ENCODE assay signal across 15 cellular contexts in genomic region chr6:149830731-149831379, GRCh38. TPM values are rescaled to one million over a fixed set of nuclear protein-coding genes. Genes with fewer than 3 reads are reported as not detected.
A peak's percentile ranks its signal among the peaks of the same experiment; 100 is the strongest.
DNase-seq lines count a peak whose midpoint lies in the region; ATAC-seq and TF ChIP-seq lines count a peak whose summit lies in the region.
"Had no signal": no experiment of that assay in that cellular context is flagged by ENCODE, and none has a peak within 500 bp of the region (broad histone marks: within the 10 kb centered on the region; RNA-seq: fewer than 3 reads in every experiment).

No MANE protein-coding gene starts in this region.

- no peak for TF ChIP-seq CTCF in brain microvascular endothelial cell (IDR thresholded peaks at IDR 0.05; ENCODE audit: low read depth, low read length, missing control alignments)

- peak; percentile 5 for DNase-seq in NCI-H2171 treated with DMSO at 0.1 percent for 48 hours (lab: John Stamatoyannopoulos, UW)
- no peak for DNase-seq in NCI-H2171 (lab: John Stamatoyannopoulos, UW)
- peak; percentile 47 for DNase-seq in brain microvascular endothelial cell
- peak; percentile 51 for DNase-seq in medulla oblongata (ENCODE audit: extremely low spot score)
- DNase-seq in activated CD4-positive, alpha-beta T cell treated with anti-CD3 and anti-CD28 coated beads, Interleukin-2, amount 10 ng/mL, durations not matched to agents 7 days and 5 days = no peak
- DNase-seq in mucosa of gallbladder (ENCODE audit: low spot score) = no peak
- DNase-seq: activated CD8-positive, alpha-beta memory T cell treated with anti-CD3 and anti-CD28 coated beads, Interleukin-2, amount 50 U/mL, for 4 hours; activated naive CD8-positive, alpha-beta T cell treated with anti-CD3 and anti-CD28 coated beads for 36 hours; glutamatergic neuron; left cardiac atrium; naive thymus-derived CD8-positive, alpha-beta T cell had no signal

- in situ Hi-C loops in brain microvascular endothelial cell (cut with HindIII; ENCODE audit: low pct_ligation_motif_present, low sequenced_read_pairs) = no loop called here

- no peak overlapping the region for H3K27ac ChIP-seq in brain microvascular endothelial cell
- H3K27ac ChIP-seq: SK-N-MC, VCaP had no signal

- no peaks in the 10 kb centered on the region for H3K9me3 Mint-ChIP-seq in activated CD4-positive, alpha-beta T cell treated with anti-CD3 and anti-CD28 coated beads, Interleukin-2, amount 10 ng/mL, durations not matched to agents 7 days and 5 days
- H3K9me3 Mint-ChIP-seq: activated naive CD8-positive, alpha-beta T cell treated with anti-CD3 and anti-CD28 coated beads for 36 hours; naive thymus-derived CD8-positive, alpha-beta T cell had no signal

- no peak overlapping the region for H3K4me3 Mint-ChIP-seq in activated CD4-positive, alpha-beta T cell treated with anti-CD3 and anti-CD28 coated beads, Interleukin-2, amount 10 ng/mL, durations not matched to agents 7 days and 5 days
- H3K4me3 Mint-ChIP-seq: activated naive CD8-positive, alpha-beta T cell treated with anti-CD3 and anti-CD28 coated beads for 36 hours; naive thymus-derived CD8-positive, alpha-beta T cell had no signal

- no peaks in the 10 kb centered on the region for H3K36me3 Mint-ChIP-seq in activated CD4-positive, alpha-beta T cell treated with anti-CD3 and anti-CD28 coated beads, Interleukin-2, amount 10 ng/mL, durations not matched to agents 7 days and 5 days (ENCODE audit: low read depth)
- H3K36me3 Mint-ChIP-seq: activated naive CD8-positive, alpha-beta T cell treated with anti-CD3 and anti-CD28 coated beads for 36 hours had no signal

- H3K36me3 ChIP-seq in brain microvascular endothelial cell (replicated peaks) = no peaks in the 10 kb centered on the region

- H3K27me3 ChIP-seq in brain microvascular endothelial cell (replicated peaks) = no peaks in the 10 kb centered on the region

- peaks cover 2% of the 10 kb centered on the region for H3K4me1 Mint-ChIP-seq in activated CD4-positive, alpha-beta T cell treated with anti-CD3 and anti-CD28 coated beads, Interleukin-2, amount 10 ng/mL, durations not matched to agents 7 days and 5 days
- H3K4me1 Mint-ChIP-seq: activated naive CD8-positive, alpha-beta T cell treated with anti-CD3 and anti-CD28 coated beads for 36 hours had no signal

- ATAC-seq in GM21526 (IDR thresholded peaks at IDR 0.05; ENCODE audit: low FRiP score, unreplicated experiment) (no peak), HG03196 (IDR thresholded peaks at IDR 0.05; ENCODE audit: unreplicated experiment) (no peak)
- ATAC-seq: naive thymus-derived CD8-positive, alpha-beta T cell had no signal

- H3K27me3 Mint-ChIP-seq in activated CD4-positive, alpha-beta T cell treated with anti-CD3 and anti-CD28 coated beads, Interleukin-2, amount 10 ng/mL, durations not matched to agents 7 days and 5 days = no peaks in the 10 kb centered on the region
- H3K27me3 Mint-ChIP-seq: activated naive CD8-positive, alpha-beta T cell treated with anti-CD3 and anti-CD28 coated beads for 36 hours had no signal

- POLR2A ChIA-PET in activated CD4-positive, alpha-beta T cell treated with anti-CD3 and anti-CD28 coated beads, Interleukin-2, amount 10 ng/mL, durations not matched to agents 7 days and 5 days (lab: Charles Lee) = no interaction called here

- no peak overlapping the region for H3K27ac Mint-ChIP-seq in activated CD4-positive, alpha-beta T cell treated with anti-CD3 and anti-CD28 coated beads, Interleukin-2, amount 10 ng/mL, durations not matched to agents 7 days and 5 days
- H3K27ac Mint-ChIP-seq: activated naive CD8-positive, alpha-beta T cell treated with anti-CD3 and anti-CD28 coated beads for 36 hours; naive thymus-derived CD8-positive, alpha-beta T cell had no signal

- H3K4me3 ChIP-seq in brain microvascular endothelial cell (ENCODE audit: low read depth, low read length) = peak overlapping the region; percentile 15
- H3K4me3 ChIP-seq: SK-N-MC had no signal

- CTCF ChIA-PET in activated CD4-positive, alpha-beta T cell treated with anti-CD3 and anti-CD28 coated beads, Interleukin-2, amount 10 ng/mL, durations not matched to agents 7 days and 5 days (lab: Charles Lee) = no interaction called here

RNA-seq across cellular contexts. Expression of gene LRP11, which starts 33.3 kb away (rescaled TPM):
- total RNA-seq in activated CD4-positive, alpha-beta T cell treated with anti-CD3 and anti-CD28 coated beads, Interleukin-2, amount 10 ng/mL, durations not matched to agents 7 days and 5 days = 1 to 10 TPM; 6.5 to 7.4 TPM
- total RNA-seq in mucosa of gallbladder = 50.0 TPM

Comparison
In these comparisons a context has a peak if more than half of its experiments do, and no peak if none do; other contexts are left out.
1. DNase-seq: peak in NCI-H2171 treated with DMSO at 0.1 percent for 48 hours (single experiment), brain microvascular endothelial cell (single experiment) and medulla oblongata (single experiment); none in NCI-H2171 (single experiment), activated CD4-positive, alpha-beta T cell treated with anti-CD3 and anti-CD28 coated beads, Interleukin-2, amount 10 ng/mL, durations not matched to agents 7 days and 5 days (single experiment) and mucosa of gallbladder (single experiment).